29 cellular contexts compared by ENCODE assay signal in the genomic region with DNA sequence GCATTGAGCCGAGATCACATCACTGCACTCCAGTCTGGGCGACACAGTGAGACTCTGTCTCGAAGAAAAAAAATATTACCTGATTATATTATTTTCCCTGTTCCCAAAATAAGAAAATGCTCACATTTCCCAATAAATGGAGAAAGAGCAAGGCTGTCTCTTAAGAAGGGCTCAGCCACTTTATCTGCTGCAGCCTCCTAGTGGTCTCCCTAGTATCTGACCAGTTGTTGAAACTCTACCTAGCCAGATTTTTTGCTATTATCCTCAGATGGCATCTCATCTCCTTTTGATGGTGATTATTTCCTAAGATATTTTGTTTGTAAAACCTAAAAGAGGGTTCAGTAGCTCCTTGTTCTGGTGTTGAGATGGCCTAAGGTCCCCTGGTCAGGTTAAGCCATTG.
DNase-seq lines count a peak whose midpoint lies in the region; ATAC-seq, FAIRE-seq and TF ChIP-seq lines count a peak whose summit lies in the region.
"Had no signal": no experiment of that assay in that cellular context is flagged by ENCODE, and none has a peak within 500 bp of the region (broad histone marks: within the 10 kb centered on the region; RNA-seq: fewer than 3 reads in every experiment).

No MANE protein-coding gene starts in this region.

- H2BK120ac ChIP-seq in mesendoderm (ENCODE audit: low read depth, low read length) = no peak overlapping the region

- H3K27me3 ChIP-seq in BE2C = no peaks in the 10 kb centered on the region
- no peaks in the 10 kb centered on the region for H3K27me3 ChIP-seq in mesendoderm (ENCODE audit: insufficient read depth, low read length, poor library complexity)
- H3K27me3 ChIP-seq: adrenal gland, heart left ventricle, testis had no signal

- no peak for FAIRE-seq in RCC 7860 (lab: Jason Lieb, UNC)
- FAIRE-seq: kidney, urothelium cell line had no signal

- H3K4me3 ChIP-seq in BE2C (ENCODE audit: low read depth, low read length) = no peak overlapping the region
- no peak overlapping the region for H3K4me3 ChIP-seq in HFF-Myc (replicated peaks; ENCODE audit: low read depth, low read length)
- H3K4me3 ChIP-seq in choroid plexus epithelial cell (ENCODE audit: low read depth, low read length) = no peak overlapping the region
- no peak overlapping the region for H3K4me3 ChIP-seq in mesendoderm (ENCODE audit: low read length)
- H3K4me3 ChIP-seq: adrenal gland, heart left ventricle, spleen, testis had no signal

- no peak overlapping the region for H3K4ac ChIP-seq in mesendoderm (ENCODE audit: low read depth, low read length)

- no peaks in the 10 kb centered on the region for H3K79me2 ChIP-seq in mesendoderm (ENCODE audit: control insufficient read depth, insufficient read depth, low read length)

- no peak overlapping the region for H3K27ac Mint-ChIP-seq in natural killer cell treated with Interleukin-12 subunit alpha and Interleukin-12 subunit beta and Interleukin-15 and Interleukin-18, amount 100 ng/mL, for 72 hours
- H3K27ac Mint-ChIP-seq: activated T-cell treated with anti-CD3 and anti-CD28 coated beads, Interleukin-2, amount 50 U/mL, for 24 hours; brain; stimulated activated naive CD8-positive, alpha-beta T cell treated with anti-CD3 and anti-CD28 coated beads, Interleukin-15, Interleukin-2, amounts not matched to agents 100 ng/mL and 50 ng/mL, for 24 hours had no signal

- H4K5ac ChIP-seq in mesendoderm (ENCODE audit: low read length) = no peak overlapping the region

- H3K9me3 ChIP-seq in BE2C = no peaks in the 10 kb centered on the region
- H3K9me3 ChIP-seq: adrenal gland, heart left ventricle, spleen, testis had no signal

- no peaks in the 10 kb centered on the region for H3K4me1 Mint-ChIP-seq in natural killer cell treated with Interleukin-12 subunit alpha and Interleukin-12 subunit beta and Interleukin-15 and Interleukin-18, amount 100 ng/mL, for 72 hours (ENCODE audit: low read depth in 2 of 2)

- H3K56ac ChIP-seq in mesendoderm (ENCODE audit: low read length) = no peak overlapping the region

- H3K27ac ChIP-seq in mesendoderm (ENCODE audit: low read depth, low read length) = no peak overlapping the region
- H3K27ac ChIP-seq: adrenal gland, heart left ventricle, RWPE1, spleen, testis had no signal

- H2BK5ac ChIP-seq in mesendoderm (ENCODE audit: low read length) = no peak overlapping the region

- no peak for ATAC-seq in natural killer cell treated with Interleukin-12 subunit alpha and Interleukin-12 subunit beta and Interleukin-15 and Interleukin-18, amount 100 ng/mL, for 72 hours
- no peak for ATAC-seq in HG03097 (IDR thresholded peaks at IDR 0.05; ENCODE audit: low FRiP score, unreplicated experiment)
- ATAC-seq: heart left ventricle, right cardiac atrium had no signal

- H3K18ac ChIP-seq in mesendoderm (ENCODE audit: low read length) = no peak overlapping the region

- peaks cover 0 to 14% of the 10 kb centered on the region in 2 donors for H3K27me3 Mint-ChIP-seq in natural killer cell treated with Interleukin-12 subunit alpha and Interleukin-12 subunit beta and Interleukin-15 and Interleukin-18, amount 100 ng/mL, for 72 hours
- H3K27me3 Mint-ChIP-seq: brain had no signal

- DNase-seq in BE2C (no peak), HFF-Myc (ENCODE audit: extremely low read depth, low read depth) (no peak), choroid plexus epithelial cell (ENCODE audit: low read depth) (no peak), mesendoderm (peak; percentile 10), RCC 7860 (ENCODE audit: low spot score) (no peak)
- DNase-seq in natural killer cell treated with Interleukin-12 subunit alpha and Interleukin-12 subunit beta and Interleukin-15 and Interleukin-18, amount 100 ng/mL, for 72 hours (ENCODE audit: low spot score) = no peak
- DNase-seq: activated CD4-positive, CD25-positive, alpha-beta regulatory T cell; activated naive CD4-positive, alpha-beta T cell; activated T-cell treated with anti-CD3 and anti-CD28 coated beads, Interleukin-2, amount 50 U/mL, for 24 hours; adrenal gland; C1 segment of cervical spinal cord; heart left ventricle; kidney; NCI-H1048; NCI-H187; NCI-H2171; NCI-H510A; posterior cingulate gyrus; right cardiac atrium; spleen; stimulated activated CD4-positive, alpha-beta T cell treated with anti-CD3 and anti-CD28 coated beads, Interleukin-2, amount 100 ng/mL, for 24 hours; stimulated activated CD8-positive, alpha-beta memory T cell treated with anti-CD3 and anti-CD28 coated beads, Interleukin-4, amount 100 ng/mL, for 48 hours; T-helper 1 cell; testis had no signal

- no peaks in the 10 kb centered on the region for H3K36me3 Mint-ChIP-seq in natural killer cell treated with Interleukin-12 subunit alpha and Interleukin-12 subunit beta and Interleukin-15 and Interleukin-18, amount 100 ng/mL, for 72 hours

- H3K4me2 ChIP-seq in mesendoderm (ENCODE audit: low read length) = no peak overlapping the region

- no peaks in the 10 kb centered on the region for H3K4me1 ChIP-seq in BE2C
- peaks cover 4% of the 10 kb centered on the region for H3K4me1 ChIP-seq in mesendoderm (ENCODE audit: control insufficient read depth, low read depth, low read length)
- H3K4me1 ChIP-seq: spleen, testis had no signal

- no peaks in the 10 kb centered on the region for H3K36me3 ChIP-seq in BE2C
- no peaks in the 10 kb centered on the region for H3K36me3 ChIP-seq in mesendoderm (ENCODE audit: control insufficient read depth, insufficient read depth, low read length)
- H3K36me3 ChIP-seq: adrenal gland, spleen had no signal

- H3K79me1 ChIP-seq in mesendoderm (ENCODE audit: low read length) = no peaks in the 10 kb centered on the region

- H3K4me3 Mint-ChIP-seq in natural killer cell treated with Interleukin-12 subunit alpha and Interleukin-12 subunit beta and Interleukin-15 and Interleukin-18, amount 100 ng/mL, for 72 hours = no peak overlapping the region
- H3K4me3 Mint-ChIP-seq: activated T-cell treated with anti-CD3 and anti-CD28 coated beads, Interleukin-2, amount 50 U/mL, for 24 hours; brain; stimulated activated naive CD8-positive, alpha-beta T cell treated with anti-CD3 and anti-CD28 coated beads, Interleukin-15, Interleukin-2, amounts not matched to agents 100 ng/mL and 50 ng/mL, for 24 hours had no signal

- H4K8ac ChIP-seq in mesendoderm (ENCODE audit: low read depth, low read length) = no peak overlapping the region

- no peak overlapping the region for H3K23ac ChIP-seq in mesendoderm (ENCODE audit: low read length)

- no peak overlapping the region for H2BK15ac ChIP-seq in mesendoderm (replicated peaks; ENCODE audit: low read depth)

- H2AK5ac ChIP-seq in mesendoderm (ENCODE audit: low read length) = no peak overlapping the region

- WGBS in mesendoderm (ENCODE audit: extremely low coverage, insufficient coverage, low lambda C conversion rate) = no CpG with 5 or more reads among the region's 3 CpGs

- H3K9me3 Mint-ChIP-seq in natural killer cell treated with Interleukin-12 subunit alpha and Interleukin-12 subunit beta and Interleukin-15 and Interleukin-18, amount 100 ng/mL, for 72 hours = no peaks in the 10 kb centered on the region
- H3K9me3 Mint-ChIP-seq: activated T-cell treated with anti-CD3 and anti-CD28 coated beads, Interleukin-2, amount 50 U/mL, for 24 hours; brain; stimulated activated naive CD8-positive, alpha-beta T cell treated with anti-CD3 and anti-CD28 coated beads, Interleukin-15, Interleukin-2, amounts not matched to agents 100 ng/mL and 50 ng/mL, for 24 hours had no signal

- no peak overlapping the region for H3K9ac ChIP-seq in mesendoderm (ENCODE audit: low read length)

- peak; percentile 11; the same call in 1 of the 2 replicates for TF ChIP-seq CTCF in BE2C (IDR thresholded peaks at IDR 0.05; ENCODE audit: low read depth, low read length)
- TF ChIP-seq CTCF in HFF-Myc (IDR thresholded peaks at IDR 0.05; ENCODE audit: low read depth, low read length, missing control alignments) = peak; percentile 25
- TF ChIP-seq CTCF in choroid plexus epithelial cell (conservative IDR thresholded peaks at IDR 0.05; ENCODE audit: low read depth, low read length) = peak; percentile 25
